In genomic region chr14:38209572-38210159, GRCh38 we compare ENCODE assay signal across 8 cellular contexts.
DNase-seq lines count a peak whose midpoint lies in the region; ATAC-seq and TF ChIP-seq lines count a peak whose summit lies in the region.

No MANE protein-coding gene starts in this region.

- no peaks in the 10 kb centered on the region for H3K9me3 ChIP-seq in RWPE2 (ENCODE audit: severe bottlenecking)

- no peaks in the 10 kb centered on the region for H3K4me1 ChIP-seq in RWPE2 (ENCODE audit: insufficient read depth, poor library complexity, severe bottlenecking)

- ATAC-seq in RWPE2 (ENCODE audit: low read depth) = no peak; the same call in 2 of the 3 replicates
- ATAC-seq in HG03159 (IDR thresholded peaks at IDR 0.05; ENCODE audit: unreplicated experiment) = no peak
- no peak for ATAC-seq in GM19452 (IDR thresholded peaks at IDR 0.05; ENCODE audit: unreplicated experiment)

- peaks cover 69% of the 10 kb centered on the region for H3K27me3 ChIP-seq in RWPE2 (ENCODE audit: insufficient read depth, poor library complexity, severe bottlenecking)

- no peak overlapping the region for H3K27ac ChIP-seq in RWPE2 (ENCODE audit: poor library complexity, severe bottlenecking)

- DNase-seq in AG10803 (ENCODE audit: low read depth) = peak; percentile 40
- peak; percentile 58 for DNase-seq in RWPE2 (ENCODE audit: low spot score)
- DNase-seq in fibroblast of mammary gland (ENCODE audit: low read depth) = peak; percentile 28
- no peak for DNase-seq in NOMO-1 (lab: John Stamatoyannopoulos, UW; ENCODE audit: unreplicated experiment in 2 of 2)
- DNase-seq in COLO829 (ENCODE audit: low spot score) = no peak

- H3K4me3 Mint-ChIP-seq in nephron = peak overlapping the region; percentile 78 to 81 (median 79)

- peaks cover 92% of the 10 kb centered on the region for H3K27me3 Mint-ChIP-seq in nephron (ENCODE audit: low read depth)

- H3K27ac Mint-ChIP-seq in nephron = no peak overlapping the region

- peak overlapping the region; percentile 85 for H3K4me3 ChIP-seq in AG10803 (ENCODE audit: low read length)
- H3K4me3 ChIP-seq in RWPE2 (ENCODE audit: severe bottlenecking) = peak overlapping the region; percentile 26
- peak overlapping the region; percentile 48 for H3K4me3 ChIP-seq in fibroblast of mammary gland (ENCODE audit: control insufficient read depth, low read depth, low read length)

- TF ChIP-seq CTCF in AG10803 (conservative IDR thresholded peaks at IDR 0.05; ENCODE audit: low read length) (no peak), RWPE2 (IDR thresholded peaks at IDR 0.05; ENCODE audit: poor library complexity, severe bottlenecking) (no peak), fibroblast of mammary gland (conservative IDR thresholded peaks at IDR 0.05; ENCODE audit: control insufficient read depth, insufficient read depth, low read depth, low read length) (no peak), nephron (IDR thresholded peaks at IDR 0.05; ENCODE audit: unreplicated experiment in 3 of 3) (no peak)

- peaks cover 21% of the 10 kb centered on the region for H3K9me3 Mint-ChIP-seq in nephron

- peaks cover 32% of the 10 kb centered on the region for H3K4me1 Mint-ChIP-seq in nephron

- peaks cover 3% of the 10 kb centered on the region for H3K36me3 Mint-ChIP-seq in nephron (ENCODE audit: low read depth)

- H3K36me3 ChIP-seq in RWPE2 (ENCODE audit: low read depth) = no peaks in the 10 kb centered on the region

Comparison
In these comparisons a context has a peak if more than half of its experiments do, and no peak if none do; other contexts are left out.
1. DNase-seq: peak in AG10803 (single experiment), RWPE2 (single experiment) and fibroblast of mammary gland (single experiment); none in NOMO-1 (0 of 2) and COLO829 (single experiment).
2. H3K4me3 ChIP-seq: peak in every context shown above with its lines; median percentile 85 in AG10803; 48 in fibroblast of mammary gland; 26 in RWPE2.